In the genomic region with DNA sequence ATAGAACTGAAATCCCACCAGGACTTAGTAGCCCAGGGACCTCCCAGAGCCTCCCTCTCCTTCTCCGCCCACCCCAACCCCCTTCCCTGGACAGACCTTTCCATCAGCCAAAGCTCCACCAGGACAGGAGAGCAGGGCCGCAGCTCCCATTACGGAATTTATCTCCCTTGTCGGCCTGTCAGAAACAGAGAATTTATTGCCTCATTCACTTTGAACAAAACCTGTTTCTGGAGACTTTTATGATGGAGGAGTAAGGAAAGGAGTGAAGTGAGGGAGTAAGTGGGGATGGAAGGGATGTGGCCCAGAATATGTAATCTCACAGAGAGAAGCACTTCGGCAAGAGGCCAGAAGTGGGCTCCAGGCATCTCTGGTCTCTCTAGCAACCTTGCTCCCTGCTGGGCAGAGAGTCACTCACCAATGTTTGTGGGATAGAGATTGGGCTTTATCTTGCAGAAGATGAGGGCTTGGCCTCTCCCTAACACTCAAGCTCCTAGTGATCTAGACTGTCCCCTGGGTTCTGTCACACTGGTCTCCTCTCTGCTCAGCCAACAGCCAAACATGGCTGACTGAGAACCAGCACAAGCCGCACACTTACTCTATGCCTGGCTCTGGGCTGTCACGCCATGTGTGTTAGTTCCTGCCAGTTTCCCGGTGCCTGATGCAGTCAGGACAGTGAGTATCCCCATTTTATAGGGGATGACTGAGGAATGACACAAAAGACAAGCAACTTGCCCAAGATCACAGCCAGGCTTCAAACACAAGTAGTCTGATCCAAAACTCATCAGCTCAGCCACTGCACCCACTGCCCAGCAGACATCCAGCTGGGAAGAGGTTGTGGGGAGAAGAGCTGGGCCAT, we compare ENCODE assay signal across 23 cellular contexts.
"Had no signal": no experiment of that assay in that cellular context is flagged by ENCODE, and none has a peak within 500 bp of the region (broad histone marks: within the 10 kb centered on the region; RNA-seq: fewer than 3 reads in every experiment).

No MANE protein-coding gene starts in this region.

- H3K27ac Mint-ChIP-seq: activated CD4-positive, alpha-beta T cell treated with anti-CD3 and anti-CD28 coated beads, Interleukin-2, amount 10 ng/mL, durations not matched to agents 7 days and 5 days; activated CD8-positive, alpha-beta T cell treated with anti-CD3 and anti-CD28 coated beads, Interleukin-2, amount 10 ng/mL, durations not matched to agents 7 days and 5 days; activated naive CD4-positive, alpha-beta T cell treated with anti-CD3 and anti-CD28 coated beads for 36 hours; activated T-cell treated with anti-CD3 and anti-CD28 coated beads, Interleukin-2, amount 50 U/mL, for 24 hours; activated T-helper 2 cell treated with anti-CD3 and anti-CD28 coated beads, Interferon-gamma antibody, Interleukin-2, Interleukin-4, amounts not matched to agents 10 μg/mL and 5 μg/mL and 100 μg/mL, durations not matched to agents 14 hours and 24 hours and 36 hours; progenitor cell of endocrine pancreas had no signal

- H3K36me3 ChIP-seq: lower lobe of right lung, tibial artery had no signal

- H3K4me1 Mint-ChIP-seq: activated CD4-positive, alpha-beta T cell treated with anti-CD3 and anti-CD28 coated beads, Interleukin-2, amount 10 ng/mL, durations not matched to agents 7 days and 5 days; central memory CD8-positive, alpha-beta T cell had no signal

- DNase-seq: activated CD4-positive, alpha-beta T cell treated with anti-CD3 and anti-CD28 coated beads, Interleukin-2, amount 10 ng/mL, durations not matched to agents 7 days and 5 days; activated CD8-positive, alpha-beta T cell treated with anti-CD3 and anti-CD28 coated beads, Interleukin-2, amount 10 ng/mL, durations not matched to agents 7 days and 5 days; activated naive CD4-positive, alpha-beta T cell treated with anti-CD3 and anti-CD28 coated beads for 36 hours; activated T-cell treated with anti-CD3 and anti-CD28 coated beads, Interleukin-2, amount 50 U/mL, for 24 hours; anterior cingulate cortex; hypothalamus; islet precursor cell; left colon; lower lobe of right lung; midbrain; stimulated activated CD4-positive, alpha-beta T cell treated with anti-CD3 and anti-CD28 coated beads, Interleukin-12 subunit alpha, Interleukin-12 subunit beta, amount 100 ng/mL, for 4 hours; stimulated activated CD4-positive, alpha-beta T cell treated with anti-CD3 and anti-CD28 coated beads, Interleukin-1b, Interleukin-23, amount 100 ng/mL, for 48 hours; stimulated activated CD8-positive, alpha-beta memory T cell treated with anti-CD3 and anti-CD28 coated beads, Interleukin-4, amount 100 ng/mL, for 48 hours; stimulated activated naive CD8-positive, alpha-beta T cell treated with anti-CD3 and anti-CD28 coated beads, Interleukin-15, Interleukin-2, amounts not matched to agents 100 U/mL and 50 U/mL, for 24 hours; substantia nigra; T-helper 9 cell; tibial artery had no signal

- H3K4me3 Mint-ChIP-seq: activated CD4-positive, alpha-beta T cell treated with anti-CD3 and anti-CD28 coated beads, Interleukin-2, amount 10 ng/mL, durations not matched to agents 7 days and 5 days; activated CD8-positive, alpha-beta T cell treated with anti-CD3 and anti-CD28 coated beads, Interleukin-2, amount 10 ng/mL, durations not matched to agents 7 days and 5 days; activated naive CD4-positive, alpha-beta T cell treated with anti-CD3 and anti-CD28 coated beads for 36 hours; activated T-cell treated with anti-CD3 and anti-CD28 coated beads, Interleukin-2, amount 50 U/mL, for 24 hours; central memory CD8-positive, alpha-beta T cell; nephron had no signal

- H3K27ac ChIP-seq: coronary artery, lower lobe of right lung, tibial artery had no signal

- H3K9me3 ChIP-seq: lower lobe of right lung, tibial artery had no signal

- H3K4me1 ChIP-seq: tibial artery had no signal

- H3K9me3 Mint-ChIP-seq: activated CD4-positive, alpha-beta T cell treated with anti-CD3 and anti-CD28 coated beads, Interleukin-2, amount 10 ng/mL, durations not matched to agents 7 days and 5 days; activated naive CD4-positive, alpha-beta T cell treated with anti-CD3 and anti-CD28 coated beads for 36 hours; activated T-cell treated with anti-CD3 and anti-CD28 coated beads, Interleukin-2, amount 50 U/mL, for 24 hours; activated T-helper 2 cell treated with anti-CD3 and anti-CD28 coated beads, Interferon-gamma antibody, Interleukin-2, Interleukin-4, amounts not matched to agents 10 μg/mL and 5 μg/mL and 100 μg/mL, durations not matched to agents 14 hours and 24 hours and 36 hours; central memory CD8-positive, alpha-beta T cell; nephron had no signal

- H3K4me3 ChIP-seq: coronary artery, lower lobe of right lung, tibial artery had no signal

- ATAC-seq: activated CD4-positive, CD25-positive, alpha-beta regulatory T cell treated with anti-CD3 and anti-CD28 coated beads, Interleukin-2, amount 50 U/mL, for 24 hours; left colon; stimulated activated naive CD8-positive, alpha-beta T cell treated with anti-CD3 and anti-CD28 coated beads, Interleukin-15, Interleukin-2, amounts not matched to agents 100 U/mL and 50 U/mL, for 24 hours had no signal
